In the genomic region with DNA sequence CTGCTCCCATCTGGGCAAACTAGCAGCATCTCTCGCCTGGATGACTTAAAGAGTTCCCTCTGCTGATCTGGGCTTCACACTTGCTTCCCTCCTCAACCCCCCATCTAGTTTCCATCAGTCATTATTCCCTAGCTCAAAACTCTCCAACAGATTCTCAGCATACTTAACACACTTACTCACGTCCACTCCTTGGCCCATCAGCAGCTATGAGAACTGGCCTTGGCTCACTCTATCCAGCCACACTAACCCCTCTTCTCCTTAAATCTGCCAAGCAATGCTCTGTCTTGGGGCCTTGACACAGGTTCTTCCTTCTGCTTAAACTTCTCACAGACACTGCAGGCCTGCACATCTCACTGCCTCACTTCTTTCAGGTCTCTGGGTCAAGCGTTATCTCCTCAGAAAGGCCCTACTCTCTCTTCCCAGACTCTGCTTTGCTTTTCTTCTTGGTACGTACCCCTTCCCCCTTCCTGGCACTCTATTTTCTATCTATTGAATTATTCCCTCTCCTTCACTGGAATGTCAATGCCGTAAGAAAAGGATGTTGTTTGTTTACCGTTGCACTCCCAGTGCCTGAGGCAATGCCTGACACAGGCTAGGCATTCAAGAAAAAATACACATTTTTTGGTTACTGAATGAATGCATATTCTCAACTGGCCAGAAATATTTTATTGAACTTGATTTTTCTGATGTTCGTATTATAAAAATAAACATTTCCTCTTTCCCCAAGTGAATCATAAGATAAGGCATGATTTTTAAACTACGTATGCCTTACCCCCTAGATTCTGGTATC, we compare ENCODE assay signal across 9 cellular contexts. TPM values are rescaled to one million over a fixed set of nuclear protein-coding genes. Genes with fewer than 3 reads are reported as not detected.
DNase-seq lines count a peak whose midpoint lies in the region; TF ChIP-seq lines count a peak whose summit lies in the region.
"Had no signal": no experiment of that assay in that cellular context is flagged by ENCODE, and none has a peak within 500 bp of the region (broad histone marks: within the 10 kb centered on the region; RNA-seq: fewer than 3 reads in every experiment).

No MANE protein-coding gene starts in this region.

- peaks cover 57% of the 10 kb centered on the region for H3K79me2 ChIP-seq in parathyroid adenoma

- no peak for TF ChIP-seq POLR2A in prostate gland (IDR thresholded peaks at IDR 0.05)

- no peak overlapping the region for H2AFZ ChIP-seq in parathyroid adenoma

- H3K4me2 ChIP-seq in parathyroid adenoma (ENCODE audit: low read length): no peak overlapping the region

- TF ChIP-seq CTCF in parathyroid adenoma (IDR thresholded peaks at IDR 0.05): no peak
- no peak for TF ChIP-seq CTCF in prostate gland (IDR thresholded peaks at IDR 0.05)

- WGBS in prostate gland: 46% methylated on average over 8 of the region's 8 CpGs

- intact Hi-C loops in prostate gland (cut with DNase I): no loop called here

- no peak overlapping the region for H3K9ac ChIP-seq in parathyroid adenoma

- no peak overlapping the region for H3K4me3 ChIP-seq in parathyroid adenoma (ENCODE audit: low read depth, low read length)
- no peak overlapping the region for H3K4me3 ChIP-seq in prostate gland
- H3K4me3 ChIP-seq: body of pancreas had no signal

- no peaks in the 10 kb centered on the region for H3K27me3 ChIP-seq in parathyroid adenoma (ENCODE audit: control insufficient read depth, insufficient read depth, low read length)
- H3K27me3 ChIP-seq in prostate gland (replicated peaks; ENCODE audit: insufficient read depth): no peaks in the 10 kb centered on the region
- H3K27me3 ChIP-seq: body of pancreas had no signal

- H3K9me3 ChIP-seq in parathyroid adenoma (ENCODE audit: control insufficient read depth, low read length): no peaks in the 10 kb centered on the region
- no peaks in the 10 kb centered on the region for H3K9me3 ChIP-seq in prostate gland
- H3K9me3 ChIP-seq: body of pancreas had no signal

- peak overlapping the region; percentile 24 for H3K27ac ChIP-seq in parathyroid adenoma
- H3K27ac ChIP-seq in prostate gland: no peak overlapping the region
- H3K27ac ChIP-seq: body of pancreas had no signal

- DNase-seq in COLO829 (ENCODE audit: low spot score) (peak; percentile 88), RKO (ENCODE audit: low spot score) (peak; percentile 6), fibroblast of gingiva (ENCODE audit: low read depth) (peak; percentile 88), prostate gland (ENCODE audit: low spot score) (no peak), SHP77 treated with DMSO at 0.1 percent for 48 hours (lab: John Stamatoyannopoulos, UW) (no peak), middle frontal gyrus (ENCODE audit: extremely low spot score, low spot score) (no peak), HUDEP-2 (lab: John Stamatoyannopoulos, UW; ENCODE audit: unreplicated experiment in 76 of 76) (no peak)

- peaks cover 27% of the 10 kb centered on the region for H3K4me1 ChIP-seq in parathyroid adenoma
- H3K4me1 ChIP-seq in prostate gland (replicated peaks): no peaks in the 10 kb centered on the region

- H3K36me3 ChIP-seq in parathyroid adenoma (ENCODE audit: control insufficient read depth, insufficient read depth, low read length) (no peaks in the 10 kb centered on the region), prostate gland (no peaks in the 10 kb centered on the region)

RNA-seq across cellular contexts. Expression of a gene that starts 41.4 kb away (rescaled TPM):
- 10 to 100 TPM; 49.4 to 61.5 TPM for total RNA-seq in prostate gland

Comparison
In these comparisons a context has a peak if more than half of its experiments do, and no peak if none do; other contexts are left out.
1. DNase-seq: peak in COLO829 (single experiment), RKO (single experiment) and fibroblast of gingiva (single experiment); none in prostate gland (single experiment), SHP77 treated with DMSO at 0.1 percent for 48 hours (single experiment), middle frontal gyrus (single experiment) and HUDEP-2 (0 of 76).